19 cellular contexts compared by ENCODE assay signal in the genomic region with DNA sequence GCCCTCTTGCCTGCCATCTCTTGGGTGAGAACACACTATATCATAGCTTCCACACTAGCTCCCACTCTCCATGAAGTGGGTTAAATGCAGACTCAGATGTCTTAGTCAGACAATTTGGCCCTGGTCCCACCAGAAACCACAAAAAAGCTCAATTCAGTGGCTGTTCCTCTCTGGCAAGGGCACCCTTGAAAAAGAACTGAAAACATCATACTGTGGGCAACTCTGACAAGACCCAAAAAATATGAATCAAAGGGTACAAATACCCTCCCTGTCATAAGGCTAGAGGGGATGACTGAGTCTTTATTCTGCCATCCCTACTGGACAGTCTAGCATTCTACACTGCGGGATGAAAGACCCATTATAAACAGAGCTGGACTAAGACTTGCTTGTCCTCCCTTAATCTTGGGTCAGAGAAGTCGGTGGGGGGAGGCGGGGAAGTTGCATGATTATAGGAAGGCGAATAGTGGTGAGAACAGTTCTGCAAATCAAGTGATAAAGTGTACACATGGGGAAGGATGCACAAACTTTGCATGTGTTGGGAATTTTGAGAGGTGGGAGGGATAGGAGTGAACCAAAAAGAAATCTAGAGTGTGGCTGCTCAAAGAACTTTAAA.
DNase-seq lines count a peak whose midpoint lies in the region; ATAC-seq, FAIRE-seq and TF ChIP-seq lines count a peak whose summit lies in the region.
"Had no signal": no experiment of that assay in that cellular context is flagged by ENCODE, and none has a peak within 500 bp of the region (broad histone marks: within the 10 kb centered on the region; RNA-seq: fewer than 3 reads in every experiment).

No MANE protein-coding gene starts in this region.

- no peaks in the 10 kb centered on the region for H3K9me3 ChIP-seq in mammary epithelial cell (replicated peaks; ENCODE audit: insufficient read depth, low read length)
- H3K9me3 ChIP-seq: esophagus squamous epithelium, tibial nerve had no signal

- dilution Hi-C loops in mammary epithelial cell (cut with HindIII; ENCODE audit: low sequenced_read_pairs), result no loop called here

- CTCF ChIA-PET in mammary epithelial cell (lab: Charles Lee; ENCODE audit: low non-redundant PET), result no interaction called here

- H3K36me3 ChIP-seq in mammary epithelial cell (ENCODE audit: insufficient read depth, low read length), result no peaks in the 10 kb centered on the region
- H3K36me3 ChIP-seq: esophagus squamous epithelium, tibial nerve had no signal

- no peak overlapping the region for H2AFZ ChIP-seq in mammary epithelial cell (ENCODE audit: low read depth, low read length)
- H2AFZ ChIP-seq: parathyroid adenoma had no signal

- no peak overlapping the region for H3K4me3 ChIP-seq in mammary epithelial cell (replicated peaks in 1 of 3; ENCODE audit: insufficient read depth in 1 of 3, low read depth in 2 of 3, low read length in 3 of 3)
- H3K4me3 ChIP-seq: esophagus squamous epithelium, GM12878, tibial nerve had no signal

- intact Hi-C loops in mammary epithelial cell (cut with micrococcal nuclease), result no loop called here

- in situ Hi-C loops in mammary epithelial cell (cut with MboI; ENCODE audit: low sequenced_read_pairs in 2 of 2), result no loop called here

- H3K27ac ChIP-seq in mammary epithelial cell (ENCODE audit: insufficient read depth, low read depth, low read length), result no peak overlapping the region
- H3K27ac ChIP-seq: esophagus squamous epithelium, HL-60, parathyroid adenoma had no signal

- no peak overlapping the region for H3K4me2 ChIP-seq in mammary epithelial cell (ENCODE audit: insufficient read depth, low read depth, low read length)

- H3K4me1 ChIP-seq in mammary epithelial cell (ENCODE audit: insufficient read depth, low read length), result no peaks in the 10 kb centered on the region
- H3K4me1 ChIP-seq: esophagus squamous epithelium, parathyroid adenoma, tibial nerve had no signal

- DNase-seq in CMK (ENCODE audit: low read depth), result peak; percentile 32
- DNase-seq in NCI-H226, result peak; percentile 25
- DNase-seq in mammary epithelial cell, result peak; percentile 19
- DNase-seq in medulla oblongata (ENCODE audit: extremely low spot score), result peak; percentile 52
- no peak for DNase-seq in SIG-M5 treated with dmso at 0.1 percent for 504 hours (lab: John Stamatoyannopoulos, UW; ENCODE audit: unreplicated experiment)
- no peak for DNase-seq in HTR-8/SVneo (ENCODE audit: insufficient read length, low spot score)
- no peak for DNase-seq in SHP77 (lab: John Stamatoyannopoulos, UW)
- DNase-seq: activated naive CD8-positive, alpha-beta T cell treated with anti-CD3 and anti-CD28 coated beads, Interleukin-2, amount 10 ng/mL, durations not matched to agents 7 days and 5 days; activated T-cell treated with anti-CD3 and anti-CD28 coated beads, Interleukin-2, amount 50 U/mL, for 1 hour; cortex of kidney; DMS53; esophagus squamous epithelium; MM.1S; NCI-H2107 had no signal

- BruUV-seq in mammary epithelial cell (replicated peaks; lab: Mats Ljungman, UMichigan), result no TSS peak

- no peaks in the 10 kb centered on the region for H3K79me2 ChIP-seq in mammary epithelial cell (ENCODE audit: insufficient read depth, low read length)
- H3K79me2 ChIP-seq: parathyroid adenoma had no signal

- no peak for ATAC-seq in HG02588 (IDR thresholded peaks at IDR 0.05; ENCODE audit: unreplicated experiment)
- ATAC-seq: GM12878 had no signal

- no peaks in the 10 kb centered on the region for H4K20me1 ChIP-seq in mammary epithelial cell (ENCODE audit: insufficient read depth, low read length)

- 88% methylated on average over 4 of the region's 4 CpGs for WGBS in mammary epithelial cell (ENCODE audit: low coverage, missing lambda C conversion rate)

- H3K27me3 ChIP-seq in mammary epithelial cell (ENCODE audit: insufficient read depth, low read length), result no peaks in the 10 kb centered on the region
- H3K27me3 ChIP-seq: esophagus squamous epithelium, tibial nerve had no signal

- no peak for TF ChIP-seq CTCF in mammary epithelial cell (conservative IDR thresholded peaks at IDR 0.05 in 1 of 2, IDR thresholded peaks at IDR 0.05 in 1 of 2; ENCODE audit: extremely low read depth in 1 of 2, insufficient read depth in 1 of 2, low read depth in 1 of 2, low read length in 2 of 2)

- no peak for FAIRE-seq in HTR-8/SVneo (lab: Jason Lieb, UNC)
- FAIRE-seq: GM12878 had no signal

- no peak overlapping the region for H3K9ac ChIP-seq in mammary epithelial cell (ENCODE audit: insufficient read depth, low read length)
- H3K9ac ChIP-seq: parathyroid adenoma had no signal

Comparison
In these comparisons a context has a peak if more than half of its experiments do, and no peak if none do; other contexts are left out.
1. DNase-seq: peak in CMK (single experiment), NCI-H226 (single experiment), mammary epithelial cell (single experiment) and medulla oblongata (single experiment); none in SIG-M5 treated with dmso at 0.1 percent for 504 hours (single experiment), HTR-8/SVneo (single experiment) and SHP77 (0 of 2).